In genomic region chr6:127221201-127221600, GRCh38 we compare ENCODE assay signal across 14 cellular contexts. TPM values are rescaled to one million over a fixed set of nuclear protein-coding genes. Genes with fewer than 3 reads are reported as not detected.
DNase-seq lines count a peak whose midpoint lies in the region; ATAC-seq and TF ChIP-seq lines count a peak whose summit lies in the region.
"Had no signal": no experiment of that assay in that cellular context is flagged by ENCODE, and none has a peak within 500 bp of the region (broad histone marks: within the 10 kb centered on the region; RNA-seq: fewer than 3 reads in every experiment).

No MANE protein-coding gene starts in this region.

- no peak overlapping the region for H3K14ac ChIP-seq in mesenchymal stem cell (ENCODE audit: low read length in 2 of 2)

- no peak overlapping the region for H2BK5ac ChIP-seq in mesenchymal stem cell (ENCODE audit: low read depth, low read length, poor library complexity, severe bottlenecking)

- intact Hi-C loops in heart right ventricle (cut with DNase I) (no loop called here), testis (cut with DNase I; ENCODE audit: low total_unique reads) (no loop called here)

- H2AK5ac ChIP-seq in mesenchymal stem cell (ENCODE audit: low read length, severe bottlenecking): no peak overlapping the region

- H3K9me3 ChIP-seq in heart right ventricle (no peaks in the 10 kb centered on the region), mesenchymal stem cell (ENCODE audit: control insufficient read depth, low read length) (no peaks in the 10 kb centered on the region), testis (no peaks in the 10 kb centered on the region)
- H3K9me3 ChIP-seq: A549, BE2C had no signal

- H3K4me3 ChIP-seq in heart right ventricle (no peak overlapping the region), mesenchymal stem cell (ENCODE audit: insufficient read depth in 1 of 2, low read depth in 1 of 2, low read length in 2 of 2) (no peak overlapping the region), testis (no peak overlapping the region)
- H3K4me3 ChIP-seq: A549 had no signal

- H3K36me3 ChIP-seq in heart right ventricle (no peaks in the 10 kb centered on the region), mesenchymal stem cell (ENCODE audit: control insufficient read depth in 1 of 2, insufficient read depth in 2 of 2, low read depth in 1 of 2, low read length in 2 of 2) (no peaks in the 10 kb centered on the region), testis (ENCODE audit: low read depth, missing control alignments) (no peaks in the 10 kb centered on the region)
- H3K36me3 ChIP-seq: BE2C had no signal

- no peak overlapping the region for H2BK120ac ChIP-seq in mesenchymal stem cell (ENCODE audit: low read depth, low read length)

- H4K8ac ChIP-seq in mesenchymal stem cell (ENCODE audit: low read length): no peak overlapping the region

- H2BK15ac ChIP-seq in mesenchymal stem cell (ENCODE audit: low read depth, poor library complexity, severe bottlenecking): no peak overlapping the region

- ATAC-seq in heart right ventricle: peak in 7 of 8 donors; percentile 52 to 93 (median 83)
- no peak for ATAC-seq in GM18870 (IDR thresholded peaks at IDR 0.05; ENCODE audit: unreplicated experiment)
- ATAC-seq: A549, HCT116, HepG2 had no signal

- H3K4ac ChIP-seq in mesenchymal stem cell (ENCODE audit: low read depth in 1 of 2, low read length in 2 of 2): no peak overlapping the region

- no peak overlapping the region for H2BK12ac ChIP-seq in mesenchymal stem cell (ENCODE audit: low read length in 2 of 2)

- H3K4me2 ChIP-seq in mesenchymal stem cell (ENCODE audit: low read length, poor library complexity, severe bottlenecking): no peak overlapping the region
- H3K4me2 ChIP-seq: A549 had no signal

- H4K91ac ChIP-seq in mesenchymal stem cell (ENCODE audit: low read length): no peak overlapping the region

- H3K4me1 ChIP-seq in heart right ventricle (peaks cover 0 to 6% (median 0%) of the 10 kb centered on the region in 9 donors), mesenchymal stem cell (ENCODE audit: control insufficient read depth, insufficient read depth, low read depth, low read length) (no peaks in the 10 kb centered on the region), testis (no peaks in the 10 kb centered on the region)
- H3K4me1 ChIP-seq: BE2C had no signal

- no peak overlapping the region for H2AFZ ChIP-seq in mesenchymal stem cell (ENCODE audit: low read depth, low read length)

- H3K23ac ChIP-seq in mesenchymal stem cell (ENCODE audit: low read length in 2 of 2): no peak overlapping the region

- no peak for TF ChIP-seq POLR2A in testis (IDR thresholded peaks at IDR 0.05)

- DNase-seq in fibroblast of peridontal ligament (ENCODE audit: extremely low read depth): peak; percentile 48
- peak in 1 of 2 donors; percentile 26 for DNase-seq in heart right ventricle
- DNase-seq in mesenchymal stem cell: no peak
- DNase-seq in testis: peak; percentile 26
- no peak for DNase-seq in dedifferentiated amniotic fluid mesenchymal stem cell (ENCODE audit: extremely low spot score)
- DNase-seq in stimulated activated naive CD4-positive, alpha-beta T cell (lab: John Stamatoyannopoulos, UW): no peak
- DNase-seq: BE2C; CD4-positive, alpha-beta memory T cell; DMS79 had no signal

- WGBS in heart right ventricle, 2 donors: 66 to 71% methylated on average over 4 of the region's 4 CpGs
- 81% methylated on average over 2 of the region's 4 CpGs for WGBS in mesenchymal stem cell
- whole genome bisulfite sequencing in testis, 2 donors: 57 to 66% methylated on average over 4 of the region's 4 CpGs

- TF ChIP-seq CTCF in heart right ventricle (IDR thresholded peaks at IDR 0.05) (no peak), testis (IDR thresholded peaks at IDR 0.05) (no peak)

- H3K27ac ChIP-seq in heart right ventricle: peak overlapping the region in 5 of 10 donors; percentile 40 to 67 (median 44)
- H3K27ac ChIP-seq in mesenchymal stem cell (ENCODE audit: low read length, poor library complexity, severe bottlenecking): no peak overlapping the region
- no peak overlapping the region for H3K27ac ChIP-seq in testis
- H3K27ac ChIP-seq: A549, C4-2B had no signal

- no peaks in the 10 kb centered on the region for H3K79me1 ChIP-seq in mesenchymal stem cell (replicated peaks; ENCODE audit: low read length, poor library complexity, severe bottlenecking)

- no peak overlapping the region for H3K18ac ChIP-seq in mesenchymal stem cell (ENCODE audit: low read depth in 1 of 2, low read length in 2 of 2)

- H3K9ac ChIP-seq in mesenchymal stem cell (ENCODE audit: low read length): peak overlapping the region; percentile 43

- H3K27me3 ChIP-seq in heart right ventricle: no peaks in the 10 kb centered on the region
- no peaks in the 10 kb centered on the region for H3K27me3 ChIP-seq in mesenchymal stem cell (ENCODE audit: control insufficient read depth in 1 of 2, insufficient read depth in 1 of 2, low read length in 2 of 2)
- no peaks in the 10 kb centered on the region for H3K27me3 ChIP-seq in testis

RNA-seq across cellular contexts. Expression of gene RNF146, which starts 45.5 kb away (rescaled TPM):
- total RNA-seq in heart right ventricle (100 to 1,000 TPM in 1 of 10 donors, 10 to 100 TPM in 9; 37.2 to 106 (median 56.5) TPM), testis (10 to 100 TPM; 52.7 to 66.3 TPM)
- polyA plus RNA-seq in heart right ventricle (10 to 100 TPM; 18.0 to 40.4 TPM), testis (ENCODE audit: insufficient read depth, low read depth, low replicate concordance) (55.8 TPM)
- polyA plus RNA-seq in mesenchymal stem cell (2013, experiment 1 of 2): 27.8 TPM
- polyA plus RNA-seq in mesenchymal stem cell (2013, experiment 2 of 2): 24.9 TPM

Comparison
In these comparisons a context has a peak if more than half of its experiments do, and no peak if none do; other contexts are left out.
1. DNase-seq: peak in fibroblast of peridontal ligament (single experiment) and testis (single experiment); none in mesenchymal stem cell (single experiment), dedifferentiated amniotic fluid mesenchymal stem cell (single experiment) and stimulated activated naive CD4-positive, alpha-beta T cell (0 of 6).